Comparison of ENCODE assay signal across 15 cellular contexts in genomic region chr9:91483189-91483691, GRCh38. TPM values are rescaled to one million over a fixed set of nuclear protein-coding genes. Genes with fewer than 3 reads are reported as not detected.
DNase-seq lines count a peak whose midpoint lies in the region; ATAC-seq and TF ChIP-seq lines count a peak whose summit lies in the region.
"Had no signal": no experiment of that assay in that cellular context is flagged by ENCODE, and none has a peak within 500 bp of the region (broad histone marks: within the 10 kb centered on the region; RNA-seq: fewer than 3 reads in every experiment).

No MANE protein-coding gene starts in this region.

- DNase-seq in AG10803 (ENCODE audit: low read depth): peak; percentile 84
- DNase-seq in brain microvascular endothelial cell: peak; percentile 74
- DNase-seq in right cardiac atrium: peak; percentile 55 to 68 (median 65)
- DNase-seq in gastrocnemius medialis: peak in 1 of 2 donors; percentile 56
- no peak for DNase-seq in DMS53 treated with DMSO at 0.1 percent for 48 hours (lab: John Stamatoyannopoulos, UW; ENCODE audit: unreplicated experiment)
- DNase-seq: DMS79 treated with DMSO at 0.1 percent for 48 hours; effector memory CD8-positive, alpha-beta T cell; hippocampal formation; mesendoderm; NCI-H1105 treated with DMSO at 0.1 percent for 48 hours; NCI-H774; thyroid gland had no signal

- H3K4me1 ChIP-seq in right cardiac atrium (ENCODE audit: control insufficient read depth, insufficient read depth, low read length) (peaks cover 7% of the 10 kb centered on the region), gastrocnemius medialis (peaks cover 7 to 12% of the 10 kb centered on the region in 2 donors)

- H3K27me3 ChIP-seq in brain microvascular endothelial cell (replicated peaks): no peaks in the 10 kb centered on the region
- H3K27me3 ChIP-seq in right cardiac atrium (ENCODE audit: control insufficient read depth, insufficient read depth): no peaks in the 10 kb centered on the region
- H3K27me3 ChIP-seq in gastrocnemius medialis: no peaks in the 10 kb centered on the region
- H3K27me3 ChIP-seq: thyroid gland had no signal

- intact Hi-C loops in right cardiac atrium (cut with DNase I) (no loop called here), gastrocnemius medialis (cut with DNase I; ENCODE audit: low total_unique reads) (loop anchor here (5.0 kb wide), 1 partner anchor 561 kb away; no protein-coding TSS in a partner anchor)

- H3K4me3 ChIP-seq in AG10803 (ENCODE audit: low read length) (peak overlapping the region; percentile 7), brain microvascular endothelial cell (ENCODE audit: low read depth, low read length) (no peak overlapping the region), right cardiac atrium (ENCODE audit: low read length) (no peak overlapping the region), gastrocnemius medialis (peak overlapping the region in 2 of 4 donors; percentile 14 to 16)
- H3K4me3 ChIP-seq: thyroid gland had no signal

- H3K36me3 ChIP-seq in brain microvascular endothelial cell (replicated peaks) (no peaks in the 10 kb centered on the region), gastrocnemius medialis (no peaks in the 10 kb centered on the region)
- H3K36me3 ChIP-seq: thyroid gland had no signal

- in situ Hi-C loops in brain microvascular endothelial cell (cut with HindIII; ENCODE audit: low pct_ligation_motif_present, low sequenced_read_pairs) (no loop called here), gastrocnemius medialis (cut with MboI; ENCODE audit: low sequenced_read_pairs in 4 of 4) (no loop called here)

- ATAC-seq in right cardiac atrium: peak; percentile 91 to 94
- peak; percentile 79 to 93 for ATAC-seq in gastrocnemius medialis
- no peak for ATAC-seq in HG02759 (IDR thresholded peaks at IDR 0.05; ENCODE audit: unreplicated experiment)
- no peak for ATAC-seq in GM21576 (IDR thresholded peaks at IDR 0.05; ENCODE audit: unreplicated experiment)
- ATAC-seq in GM19397 (IDR thresholded peaks at IDR 0.05; ENCODE audit: unreplicated experiment): no peak
- ATAC-seq: effector memory CD8-positive, alpha-beta T cell had no signal

- no peaks in the 10 kb centered on the region for H3K9me3 ChIP-seq in right cardiac atrium (ENCODE audit: control insufficient read depth, low read length)
- no peaks in the 10 kb centered on the region for H3K9me3 ChIP-seq in gastrocnemius medialis
- H3K9me3 ChIP-seq: thyroid gland had no signal

- no peak for TF ChIP-seq POLR2A in gastrocnemius medialis (IDR thresholded peaks at IDR 0.05)

- no peak for TF ChIP-seq CTCF in AG10803 (conservative IDR thresholded peaks at IDR 0.05; ENCODE audit: low read length)
- no peak for TF ChIP-seq CTCF in brain microvascular endothelial cell (IDR thresholded peaks at IDR 0.05; ENCODE audit: low read depth, low read length, missing control alignments)
- TF ChIP-seq CTCF in gastrocnemius medialis (IDR thresholded peaks at IDR 0.05 in 4 of 5, conservative IDR thresholded peaks at IDR 0.05 in 1 of 5): no peak

- peak overlapping the region; percentile 23 for H3K27ac ChIP-seq in brain microvascular endothelial cell
- peak overlapping the region; percentile 93 for H3K27ac ChIP-seq in right cardiac atrium (ENCODE audit: low read length)
- H3K27ac ChIP-seq in gastrocnemius medialis: peak overlapping the region; percentile 62 to 76 (median 71)

- WGBS in right cardiac atrium: 22% methylated on average over 5 of the region's 5 CpGs

RNA-seq across cellular contexts. Expression of gene NFIL3, which starts 59.6 kb away (rescaled TPM):
- 10 to 100 TPM; 26.7 to 44.5 (median 32.2) TPM for total RNA-seq in right cardiac atrium
- polyA plus RNA-seq in right cardiac atrium: 43.7 TPM
- total RNA-seq in gastrocnemius medialis: 100 to 1,000 TPM in 1 of 4 donors, 10 to 100 TPM in 3; 36.6 to 167 (median 56.3) TPM

Comparison
In these comparisons a context has a peak if more than half of its experiments do, and no peak if none do; other contexts are left out.
1. H3K27ac ChIP-seq: peak in every context shown above with its lines; median percentile 93 in right cardiac atrium; 71 in gastrocnemius medialis; 23 in brain microvascular endothelial cell.
2. ATAC-seq: peak in right cardiac atrium (2 of 2) and gastrocnemius medialis (2 of 2); none in HG02759 (single experiment), GM21576 (single experiment) and GM19397 (single experiment).